ENCODE assay signal across 9 cellular contexts in genomic region chr19:10000171-10000826, GRCh38. TPM values are rescaled to one million over a fixed set of nuclear protein-coding genes. Genes with fewer than 3 reads are reported as not detected.
DNase-seq lines count a peak whose midpoint lies in the region; ATAC-seq, FAIRE-seq and TF ChIP-seq lines count a peak whose summit lies in the region.
"Had no signal": no experiment of that assay in that cellular context is flagged by ENCODE, and none has a peak within 500 bp of the region (broad histone marks: within the 10 kb centered on the region; RNA-seq: fewer than 3 reads in every experiment).

No MANE protein-coding gene starts in this region.

- WGBS in small intestine, 3 donors, result 13 to 17% (median 16%) methylated on average over 16 of the region's 16 CpGs

- H3K27me3 ChIP-seq in SU-DHL-6 (ENCODE audit: low read length) (no peaks in the 10 kb centered on the region; the same call in 1 of the 2 replicates), left ventricle myocardium inferior (ENCODE audit: low read depth) (peaks cover 94% of the 10 kb centered on the region), small intestine (ENCODE audit: control insufficient read depth in 2 of 2, insufficient read depth in 2 of 2, low read length in 2 of 2) (no peaks in the 10 kb centered on the region)

- H3K27me3 Mint-ChIP-seq in activated naive CD8-positive, alpha-beta T cell treated with anti-CD3 and anti-CD28 coated beads for 36 hours, result peaks cover 54% of the 10 kb centered on the region

- H3K4me1 ChIP-seq in left ventricle myocardium inferior, result peaks cover 40% of the 10 kb centered on the region
- no peaks in the 10 kb centered on the region for H3K4me1 ChIP-seq in small intestine (ENCODE audit: control insufficient read depth in 2 of 2, insufficient read depth in 1 of 2, low read depth in 1 of 2, low read length in 1 of 2)

- DNase-seq in DMS53 (lab: John Stamatoyannopoulos, UW), result peak; percentile 72
- DNase-seq in Jurkat, Clone E6-1 (ENCODE audit: low read depth, low spot score), result peak; percentile 35
- DNase-seq in activated naive CD8-positive, alpha-beta T cell treated with anti-CD3 and anti-CD28 coated beads for 36 hours, result peak; percentile 68
- peak; percentile 61 for DNase-seq in left ventricle myocardium inferior
- peak; percentile 48 for DNase-seq in small intestine

- no peaks in the 10 kb centered on the region for H3K4me1 Mint-ChIP-seq in activated naive CD8-positive, alpha-beta T cell treated with anti-CD3 and anti-CD28 coated beads for 36 hours

- H3K27ac ChIP-seq in SU-DHL-6 (ENCODE audit: low read depth, low read length) (no peak overlapping the region), left ventricle myocardium inferior (replicated peaks) (peak overlapping the region; percentile 64), small intestine (ENCODE audit: low read depth in 1 of 2, low read length in 1 of 2) (no peak overlapping the region)

- H3K27ac Mint-ChIP-seq in activated naive CD8-positive, alpha-beta T cell treated with anti-CD3 and anti-CD28 coated beads for 36 hours, result no peak overlapping the region

- intact Hi-C loops in left ventricle myocardium inferior (cut with micrococcal nuclease), result no loop called here

- H3K4me2 ChIP-seq in SU-DHL-6 (ENCODE audit: low read depth, low read length, poor library complexity, severe bottlenecking), result no peak overlapping the region

- no peaks in the 10 kb centered on the region for H3K9me2 ChIP-seq in SU-DHL-6 (replicated peaks; ENCODE audit: insufficient read depth, low read length)

- no peaks in the 10 kb centered on the region for H3K79me2 ChIP-seq in SU-DHL-6 (ENCODE audit: insufficient read depth, low read length)

- no peak overlapping the region for H3K9ac ChIP-seq in SU-DHL-6 (ENCODE audit: low read length)

- TF ChIP-seq CTCF in SU-DHL-6 (IDR thresholded peaks at IDR 0.05; ENCODE audit: insufficient read depth, low read length, poor library complexity, severe bottlenecking) (peak; percentile 82), left ventricle myocardium inferior (IDR thresholded peaks at IDR 0.05; ENCODE audit: borderline replicate concordance) (peak; percentile 73)

- FAIRE-seq in small intestine (lab: Jason Lieb, UNC), result no peak
- FAIRE-seq: endometrium had no signal

- H3K9me3 ChIP-seq in SU-DHL-6 (ENCODE audit: insufficient read depth, low read length) (no peaks in the 10 kb centered on the region), left ventricle myocardium inferior (replicated peaks) (no peaks in the 10 kb centered on the region), small intestine (ENCODE audit: control insufficient read depth, low read depth) (no peaks in the 10 kb centered on the region)

- no peaks in the 10 kb centered on the region for H3F3A ChIP-seq in SU-DHL-6 (ENCODE audit: insufficient read depth)

- H3K4me3 ChIP-seq in Jurkat, Clone E6-1 (ENCODE audit: low read length), result no peak overlapping the region; the same call in 1 of the 2 replicates
- H3K4me3 ChIP-seq in SU-DHL-6 (ENCODE audit: insufficient read depth, low read length, poor library complexity, severe bottlenecking) (no peak overlapping the region), left ventricle myocardium inferior (no peak overlapping the region), small intestine (ENCODE audit: low read depth in 1 of 2, low read length in 2 of 2) (no peak overlapping the region)

- ATAC-seq in GM21576 (IDR thresholded peaks at IDR 0.05; ENCODE audit: unreplicated experiment) (no peak), HG02642 (IDR thresholded peaks at IDR 0.05; ENCODE audit: poor library complexity, unreplicated experiment) (no peak)

- no peak overlapping the region for H3K4me3 Mint-ChIP-seq in activated naive CD8-positive, alpha-beta T cell treated with anti-CD3 and anti-CD28 coated beads for 36 hours

- H4K20me1 ChIP-seq in SU-DHL-6 (ENCODE audit: low read depth, low read length), result no peaks in the 10 kb centered on the region

- H3K36me3 Mint-ChIP-seq in activated naive CD8-positive, alpha-beta T cell treated with anti-CD3 and anti-CD28 coated beads for 36 hours, result no peaks in the 10 kb centered on the region

- H3K36me3 ChIP-seq in SU-DHL-6 (ENCODE audit: low read length) (no peaks in the 10 kb centered on the region), left ventricle myocardium inferior (peaks cover 42% of the 10 kb centered on the region), small intestine (ENCODE audit: control insufficient read depth in 2 of 2, insufficient read depth in 2 of 2, low read length in 2 of 2) (no peaks in the 10 kb centered on the region)

- no peak overlapping the region for H2AFZ ChIP-seq in SU-DHL-6 (ENCODE audit: low read depth, low read length, severe bottlenecking)

- H3K9me3 Mint-ChIP-seq in activated naive CD8-positive, alpha-beta T cell treated with anti-CD3 and anti-CD28 coated beads for 36 hours, result no peaks in the 10 kb centered on the region

RNA-seq across cellular contexts. Expression of gene COL5A3, which starts 10.0 kb away (rescaled TPM):
- not detected for polyA plus RNA-seq in Jurkat, Clone E6-1 (2012; ENCODE audit: insufficient read depth, insufficient read length)
- under 1 TPM in 1 of 2 experiments, not detected in 1; 0.04 TPM for total RNA-seq in activated naive CD8-positive, alpha-beta T cell treated with anti-CD3 and anti-CD28 coated beads for 36 hours
- 8.7 TPM for total RNA-seq in left ventricle myocardium inferior
- 1 to 10 TPM in 1 of 3 donors, under 1 TPM in 2; 0.54 to 6.1 (median 0.67) TPM for polyA plus RNA-seq in small intestine

RNA-seq across cellular contexts. Expression of gene RDH8, which starts 13.0 kb away (rescaled TPM):
- not detected for polyA plus RNA-seq in Jurkat, Clone E6-1 (2012; ENCODE audit: insufficient read depth, insufficient read length)
- not detected for total RNA-seq in activated naive CD8-positive, alpha-beta T cell treated with anti-CD3 and anti-CD28 coated beads for 36 hours
- total RNA-seq in left ventricle myocardium inferior, result not detected
- not detected for polyA plus RNA-seq in small intestine
